In genomic region chr2:231706731-231707624, GRCh38 we compare ENCODE assay signal across 8 cellular contexts. TPM values are rescaled to one million over a fixed set of nuclear protein-coding genes. Genes with fewer than 3 reads are reported as not detected.
DNase-seq lines count a peak whose midpoint lies in the region; ATAC-seq and TF ChIP-seq lines count a peak whose summit lies in the region.

No MANE protein-coding gene starts in this region.

- no peaks in the 10 kb centered on the region for H3K79me1 ChIP-seq in H9 (ENCODE audit: insufficient read depth, low read depth, low read length, poor library complexity, severe bottlenecking)

- peak overlapping the region; percentile 99 for H2BK5ac ChIP-seq in H9 (ENCODE audit: insufficient read length, low read length)

- peak overlapping the region; percentile 95 for H2AK5ac ChIP-seq in H9 (ENCODE audit: insufficient read length, low read length)

- H3K27ac ChIP-seq in H9 (ENCODE audit: insufficient read length, low read depth, low read length) (peak overlapping the region; percentile 98), foreskin keratinocyte (peak overlapping the region; percentile 95), subcutaneous abdominal adipose tissue (ENCODE audit: low read depth, low read length) (peak overlapping the region; percentile 99)

- H4K8ac ChIP-seq in H9 (replicated peaks; ENCODE audit: insufficient read length, low read depth, low read length): peak overlapping the region; percentile 99

- peaks cover 12% of the 10 kb centered on the region for H3K27me3 Mint-ChIP-seq in H9 (ENCODE audit: low read depth)

- H2BK120ac ChIP-seq in H9 (ENCODE audit: low read depth, low read length, poor library complexity, severe bottlenecking): peak overlapping the region; percentile 58

- peaks cover 9% of the 10 kb centered on the region for H3K36me3 ChIP-seq in neuron (ENCODE audit: insufficient read depth, low read length)
- peaks cover 0 to 8% (median 3%) of the 10 kb centered on the region in 5 donors for H3K36me3 ChIP-seq in subcutaneous abdominal adipose tissue (ENCODE audit: control insufficient read depth in 5 of 5, insufficient read depth in 5 of 5, low read length in 5 of 5)

- H2BK15ac ChIP-seq in H9 (ENCODE audit: low read depth, low read length): no peak overlapping the region

- peak overlapping the region; percentile 100 for H3K27ac Mint-ChIP-seq in H9

- H3K23me2 ChIP-seq in H9 (ENCODE audit: insufficient read length, low read depth, low read length, poor library complexity, severe bottlenecking): peaks cover 17% of the 10 kb centered on the region

- H3K27me3 ChIP-seq in H9 (ENCODE audit: insufficient read depth, low read length): no peaks in the 10 kb centered on the region
- no peaks in the 10 kb centered on the region for H3K27me3 ChIP-seq in foreskin keratinocyte
- no peaks in the 10 kb centered on the region for H3K27me3 ChIP-seq in neuron (ENCODE audit: insufficient read depth, low read length)
- H3K27me3 ChIP-seq in subcutaneous abdominal adipose tissue (ENCODE audit: control insufficient read depth in 5 of 5, insufficient read depth in 4 of 5, low read length in 5 of 5): no peaks in the 10 kb centered on the region

- peak overlapping the region; percentile 89 for H2BK12ac ChIP-seq in H9 (ENCODE audit: insufficient read length, low read depth, low read length)

- H2BK20ac ChIP-seq in H9 (ENCODE audit: low read depth, low read length, poor library complexity, severe bottlenecking): no peak overlapping the region

- peaks cover 34% of the 10 kb centered on the region; the same call in 1 of the 2 replicates for H3K79me2 ChIP-seq in H9 (ENCODE audit: insufficient read depth, low read length)

- peak; percentile 99 for TF ChIP-seq CTCF in H9 (conservative IDR thresholded peaks at IDR 0.05)
- TF ChIP-seq CTCF in foreskin keratinocyte (conservative IDR thresholded peaks at IDR 0.05): peak; percentile 100

- H3K18ac ChIP-seq in H9 (ENCODE audit: insufficient read length, low read depth, low read length): peak overlapping the region; percentile 99

- H3K4me3 ChIP-seq in neuron (ENCODE audit: low read length) (peak overlapping the region; percentile 68), subcutaneous abdominal adipose tissue (ENCODE audit: low read depth in 1 of 5, low read length in 5 of 5) (peak overlapping the region; percentile 78 to 98 (median 96))

- ATAC-seq in foreskin keratinocyte: peak; percentile 59

- H3K4ac ChIP-seq in H9 (ENCODE audit: low read depth, low read length): peak overlapping the region; percentile 96

- H3K4me2 ChIP-seq in H9 (ENCODE audit: insufficient read depth, insufficient read length, low read length): peak overlapping the region; percentile 77

- H3K4me3 Mint-ChIP-seq in H9: peak overlapping the region; percentile 91 to 98

- H3K9ac ChIP-seq in H9 (ENCODE audit: extremely low read depth, insufficient read length, low read length): peak overlapping the region; percentile 97
- H3K9ac ChIP-seq in subcutaneous abdominal adipose tissue (ENCODE audit: low read length in 5 of 5): peak overlapping the region; percentile 87 to 97 (median 94)

- peak overlapping the region; percentile 86 for H3T11ph ChIP-seq in H9 (ENCODE audit: low read length)

- H2AFZ ChIP-seq in H9 (ENCODE audit: low read length): no peak overlapping the region
- peak overlapping the region; percentile 76 for H2AFZ ChIP-seq in neuron (ENCODE audit: low read depth, low read length)

- H3K9me3 ChIP-seq in H9 (ENCODE audit: control insufficient read depth, low read depth, low read length) (no peaks in the 10 kb centered on the region), neuron (ENCODE audit: low read length) (peaks cover 4% of the 10 kb centered on the region), subcutaneous abdominal adipose tissue (ENCODE audit: control insufficient read depth in 5 of 5, low read length in 5 of 5) (no peaks in the 10 kb centered on the region)

- H3K9me3 Mint-ChIP-seq in H9: peaks cover 5 to 6% of the 10 kb centered on the region in 2 experiments; a peak in 4 of 5 replicates

- peak overlapping the region; percentile 99 for H4K91ac ChIP-seq in H9 (ENCODE audit: insufficient read length, low read depth, low read length)

- H3K36me3 Mint-ChIP-seq in H9 (ENCODE audit: insufficient read depth in 1 of 3, low read depth in 3 of 3): peaks cover 26 to 37% (median 29%) of the 10 kb centered on the region in 3 experiments

- H3K14ac ChIP-seq in H9 (ENCODE audit: insufficient read depth, low read length): peak overlapping the region; percentile 99

- H3K4me1 Mint-ChIP-seq in H9: peaks cover 17 to 22% of the 10 kb centered on the region in 2 experiments

- H4K5ac ChIP-seq in H9 (ENCODE audit: insufficient read length, low read depth, low read length): peak overlapping the region; percentile 99

- peak overlapping the region; percentile 42 for H3K23ac ChIP-seq in H9 (ENCODE audit: insufficient read length, low read depth, low read length)

- peak; percentile 99 for DNase-seq in GDM1 (lab: John Stamatoyannopoulos, UW)
- DNase-seq in H9: peak; percentile 98
- DNase-seq in M059J (ENCODE audit: low read depth): peak; percentile 96
- DNase-seq in SHP77 treated with DMSO at 0.1 percent for 48 hours (lab: John Stamatoyannopoulos, UW): peak; percentile 98
- DNase-seq in activated gamma-delta T cell treated with anti-CD3 and anti-CD28 coated beads, Interleukin-2, amount 50 U/mL, for 16 hours (ENCODE audit: low read depth): peak; percentile 97
- peak; percentile 94 to 97 for DNase-seq in foreskin keratinocyte

- no CpG with 5 or more reads among the region's 66 CpGs for WGBS in H9 (ENCODE audit: extremely low coverage, insufficient read length, low lambda C conversion rate)

- no peaks in the 10 kb centered on the region for H4K20me1 ChIP-seq in H9 (ENCODE audit: control insufficient read depth, insufficient read depth, insufficient read length)

- no peaks in the 10 kb centered on the region for H3K4me1 ChIP-seq in H9 (ENCODE audit: insufficient read depth, low read length)
- peaks cover 11% of the 10 kb centered on the region for H3K4me1 ChIP-seq in foreskin keratinocyte
- H3K4me1 ChIP-seq in neuron (ENCODE audit: insufficient read depth, low read length): peaks cover 16% of the 10 kb centered on the region
- peaks cover 9 to 52% (median 34%) of the 10 kb centered on the region in 5 donors for H3K4me1 ChIP-seq in subcutaneous abdominal adipose tissue (ENCODE audit: control insufficient read depth in 5 of 5, insufficient read depth in 5 of 5, low read length in 5 of 5)

- H3K56ac ChIP-seq in H9 (ENCODE audit: insufficient read length, low read depth, low read length): peak overlapping the region; percentile 98

RNA-seq across cellular contexts. Expression of gene PTMA, which starts 1.3 kb away (rescaled TPM):
- 1,963 and 2,010 TPM in 2 replicates for total RNA-seq in H9 (2021)
- 1,301 and 1,473 TPM in 2 replicates for total RNA-seq in M059J (2014; rRNA removed; shearing (Covaris generic))
- total RNA-seq in foreskin keratinocyte: 1,605 and 1,879 TPM in 2 replicates
- polyA plus RNA-seq in foreskin keratinocyte: 1,580 and 1,921 TPM in 2 replicates

Comparison
In these comparisons a context has a peak if more than half of its experiments do, and no peak if none do; other contexts are left out.
1. Peak in every context shown above with its lines: DNase-seq, ATAC-seq, H3K4me3 ChIP-seq and H3K27ac ChIP-seq.